8 cellular contexts compared by ENCODE assay signal in the genomic region with DNA sequence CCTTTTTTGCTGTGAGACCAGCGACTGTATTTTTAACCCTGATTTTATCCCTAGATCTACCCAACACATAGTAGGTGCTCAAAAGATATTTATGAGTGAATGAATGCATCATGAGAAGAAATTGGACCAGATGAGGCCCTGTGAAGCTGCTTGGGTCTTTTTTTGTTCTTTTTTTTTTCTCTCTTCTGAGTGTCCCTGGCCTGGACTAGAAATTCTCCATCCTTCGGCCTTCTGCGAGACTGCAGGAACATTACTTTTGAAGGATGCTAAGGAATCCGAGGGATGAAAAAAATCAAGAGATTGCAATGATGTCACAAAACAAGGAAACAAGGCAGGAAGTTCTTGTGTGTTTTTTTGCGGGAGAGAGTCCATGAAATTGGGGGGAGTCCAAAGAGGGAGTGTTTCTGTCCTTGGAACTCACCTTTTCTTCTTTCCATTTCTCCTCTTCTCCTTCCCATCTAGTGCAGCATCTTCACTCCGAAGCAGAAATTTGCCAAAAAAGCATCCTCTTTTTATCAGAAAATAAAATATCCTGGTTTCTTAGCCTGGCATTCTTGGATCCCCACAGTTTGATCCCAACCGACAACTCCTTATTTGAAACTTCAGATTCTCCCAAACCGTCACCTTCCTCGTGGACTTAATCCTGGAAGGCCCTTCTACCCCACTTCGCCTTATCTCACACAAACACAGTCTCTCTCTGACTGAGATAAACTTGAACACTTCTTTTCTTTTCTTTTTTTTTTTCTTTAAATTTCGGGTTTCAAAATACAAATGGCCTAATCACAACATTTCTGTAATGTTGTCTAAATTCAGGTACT. TPM values are rescaled to one million over a fixed set of nuclear protein-coding genes. Genes with fewer than 3 reads are reported as not detected.
A peak's percentile ranks its signal among the peaks of the same experiment; 100 is the strongest.
DNase-seq lines count a peak whose midpoint lies in the region; ATAC-seq and TF ChIP-seq lines count a peak whose summit lies in the region.

No MANE protein-coding gene starts in this region.

- peaks cover 38% of the 10 kb centered on the region for H3K4me1 ChIP-seq in vagina

- peak overlapping the region; percentile 95 for H3K4me3 ChIP-seq in GM06990 (replicated peaks; ENCODE audit: low read depth, low read length)
- peak overlapping the region; percentile 97 for H3K4me3 ChIP-seq in choroid plexus epithelial cell (ENCODE audit: low read depth, low read length)
- peak overlapping the region; percentile 63 to 80 for H3K4me3 ChIP-seq in vagina

- no peaks in the 10 kb centered on the region for H3K27me3 Mint-ChIP-seq in memory B cell

- peak overlapping the region; percentile 90 for H3K27ac Mint-ChIP-seq in memory B cell

- H3K36me3 Mint-ChIP-seq in memory B cell: peaks cover 4% of the 10 kb centered on the region

- TF ChIP-seq CTCF in GM06990 (IDR thresholded peaks at IDR 0.05; ENCODE audit: insufficient read depth, low read length, poor library complexity, severe bottlenecking) (no peak), choroid plexus epithelial cell (conservative IDR thresholded peaks at IDR 0.05; ENCODE audit: low read depth, low read length) (no peak), vagina (IDR thresholded peaks at IDR 0.05) (no peak)

- H3K4me1 Mint-ChIP-seq in memory B cell: peaks cover 31% of the 10 kb centered on the region

- no peak for TF ChIP-seq POLR2A in vagina (IDR thresholded peaks at IDR 0.05)

- no peak for DNase-seq in GM06990 (ENCODE audit: extremely low read depth, insufficient read length)
- DNase-seq in NCI-H460 (ENCODE audit: extremely low read depth, low read depth): peak; percentile 9
- DNase-seq in choroid plexus epithelial cell (ENCODE audit: low read depth): peak; percentile 51
- no peak for DNase-seq in memory B cell (ENCODE audit: low spot score in 2 of 2)
- DNase-seq in vagina (ENCODE audit: extremely low spot score in 2 of 2): no peak
- no peak for DNase-seq in NCI-H524 (lab: John Stamatoyannopoulos, UW)
- DNase-seq in NCI-H510A (lab: John Stamatoyannopoulos, UW): no peak
- DNase-seq in NOMO-1 treated with dmso at 0.1 percent for 144 hours (lab: John Stamatoyannopoulos, UW; ENCODE audit: unreplicated experiment): no peak

- H3K9me3 ChIP-seq in vagina: no peaks in the 10 kb centered on the region

- no peaks in the 10 kb centered on the region; the same call in 1 of the 2 replicates for H3K36me3 ChIP-seq in GM06990 (ENCODE audit: control insufficient read depth, insufficient read depth, low read length)
- no peaks in the 10 kb centered on the region for H3K36me3 ChIP-seq in vagina

- H3K4me3 Mint-ChIP-seq in memory B cell: peak overlapping the region; percentile 91

- no peaks in the 10 kb centered on the region for H3K27me3 ChIP-seq in GM06990 (replicated peaks; ENCODE audit: control insufficient read depth, insufficient read depth, low read length)
- H3K27me3 ChIP-seq in vagina: no peaks in the 10 kb centered on the region

- intact Hi-C loops in vagina (cut with DNase I): loop anchor here (5.0 kb wide), 1 partner anchor 37 kb away; the partner anchor contains the start of gene TGFB1I1

- peak overlapping the region; percentile 87 for H3K27ac ChIP-seq in vagina

- H3K9me3 Mint-ChIP-seq in memory B cell: no peaks in the 10 kb centered on the region

- no peak for ATAC-seq in memory B cell (ENCODE audit: low read depth)

RNA-seq across cellular contexts. Expression of gene RUSF1, which starts 0.7 kb away (rescaled TPM):
- total RNA-seq in NCI-H460 (2014; rRNA removed; shearing (Covaris generic)): 62.6 and 65.3 TPM in 2 replicates
- polyA plus RNA-seq in NCI-H460 (2014; cell fraction: nucleus; rRNA removed): 239 and 307 TPM in 2 replicates
- 64.6 TPM for total RNA-seq in vagina

RNA-seq across cellular contexts. Expression of gene AHSP, which starts 18.8 kb away (rescaled TPM):
- total RNA-seq in NCI-H460 (2014; rRNA removed; shearing (Covaris generic)): not detected in 2 replicates
- not detected in 2 replicates for polyA plus RNA-seq in NCI-H460 (2014; cell fraction: nucleus; rRNA removed)
- not detected for total RNA-seq in vagina

RNA-seq across cellular contexts. Expression of gene SLC5A2, which starts 26.0 kb away (rescaled TPM):
- not detected in 2 replicates for total RNA-seq in NCI-H460 (2014; rRNA removed; shearing (Covaris generic))
- 0.65 TPM in 1 of 2 replicates, not detected in the other for polyA plus RNA-seq in NCI-H460 (2014; cell fraction: nucleus; rRNA removed)
- total RNA-seq in vagina: not detected

RNA-seq across cellular contexts. Expression of gene TGFB1I1, which starts 37.0 kb away (rescaled TPM):
- total RNA-seq in NCI-H460 (2014; rRNA removed; shearing (Covaris generic)): 8.0 and 8.6 TPM in 2 replicates
- polyA plus RNA-seq in NCI-H460 (2014; cell fraction: nucleus; rRNA removed): 2.5 and 10.8 TPM in 2 replicates
- 114 TPM for total RNA-seq in vagina

RNA-seq across cellular contexts. Expression of gene ARMC5, which starts 49.6 kb away (rescaled TPM):
- total RNA-seq in NCI-H460 (2014; rRNA removed; shearing (Covaris generic)): 8.2 and 12.2 TPM in 2 replicates
- polyA plus RNA-seq in NCI-H460 (2014; cell fraction: nucleus; rRNA removed): 24.1 and 43.6 TPM in 2 replicates
- 11.3 TPM for total RNA-seq in vagina

Comparison
In these comparisons a context has a peak if more than half of its experiments do, and no peak if none do; other contexts are left out.
1. DNase-seq: peak in NCI-H460 (single experiment) and choroid plexus epithelial cell (single experiment); none in GM06990 (single experiment), memory B cell (0 of 2), vagina (0 of 2), NCI-H524 (0 of 2), NCI-H510A (single experiment) and NOMO-1 treated with dmso at 0.1 percent for 144 hours (single experiment).
2. Peak in every context shown above with its lines, with median percentiles within 50 percentile points of each other: H3K4me3 ChIP-seq.